8 cellular contexts compared by ENCODE assay signal in genomic region chr2:74379851-74380789, GRCh38. TPM values are rescaled to one million over a fixed set of nuclear protein-coding genes. Genes with fewer than 3 reads are reported as not detected.
DNase-seq lines count a peak whose midpoint lies in the region; ATAC-seq and TF ChIP-seq lines count a peak whose summit lies in the region.

Gene DCTN1, minus strand, starts transcription at chr2:74380311. Its CDS starts 274 bp downstream, at chr2:74380037.

- H3K27me3 ChIP-seq in thoracic aorta (replicated peaks; ENCODE audit: insufficient read depth): no peaks in the 10 kb centered on the region

- H3K4me1 Mint-ChIP-seq in activated T-cell treated with anti-CD3 and anti-CD28 coated beads, Interleukin-2, amount 50 U/mL, for 24 hours (ENCODE audit: low read depth): peaks cover 30% of the 10 kb centered on the region

- intact Hi-C loops in mucosa of descending colon (cut with DNase I, micrococcal nuclease): no loop called here

- H3K4me3 ChIP-seq in mucosa of descending colon: no peak within 1 kb of the TSS
- peak within 1 kb of the TSS; percentile 69 for H3K4me3 ChIP-seq in thoracic aorta

- DNase-seq in EH (ENCODE audit: low read depth) (peak; percentile 73), HT1080 (ENCODE audit: low read depth) (peak; percentile 26), fibroblast of gingiva (ENCODE audit: low read depth) (peak; percentile 56), mucosa of descending colon (peak in 1 of 3 donors; percentile 71), thoracic aorta (ENCODE audit: low spot score) (no peak), cortex of kidney (lab: John Stamatoyannopoulos, UW) (no peak)
- peak; percentile 39 for DNase-seq in activated T-cell treated with anti-CD3 and anti-CD28 coated beads, Interleukin-2, amount 50 U/mL, for 24 hours
- DNase-seq in central memory CD4-positive, alpha-beta T cell: no peak

- H3K36me3 ChIP-seq in mucosa of descending colon (ENCODE audit: low read depth): no peaks in the 10 kb centered on the region
- peaks cover 14% of the 10 kb centered on the region for H3K36me3 ChIP-seq in thoracic aorta

- peak within 1 kb of the TSS; percentile 29 for H3K4me3 Mint-ChIP-seq in activated T-cell treated with anti-CD3 and anti-CD28 coated beads, Interleukin-2, amount 50 U/mL, for 24 hours

- peaks cover 44% of the 10 kb centered on the region for H3K36me3 Mint-ChIP-seq in activated T-cell treated with anti-CD3 and anti-CD28 coated beads, Interleukin-2, amount 50 U/mL, for 24 hours (ENCODE audit: low read depth)

- peak within 1 kb of the TSS; percentile 61 for H3K27ac Mint-ChIP-seq in activated T-cell treated with anti-CD3 and anti-CD28 coated beads, Interleukin-2, amount 50 U/mL, for 24 hours

- H3K9me3 Mint-ChIP-seq in activated T-cell treated with anti-CD3 and anti-CD28 coated beads, Interleukin-2, amount 50 U/mL, for 24 hours: no peaks in the 10 kb centered on the region

- no peak within 1 kb of the TSS for H3K27ac ChIP-seq in thoracic aorta

- H3K4me1 ChIP-seq in mucosa of descending colon (ENCODE audit: low read depth): peaks cover 14% of the 10 kb centered on the region
- H3K4me1 ChIP-seq in thoracic aorta (ENCODE audit: control insufficient read depth in 1 of 2, low read depth in 2 of 2): peaks cover 18 to 53% of the 10 kb centered on the region in 2 donors

- ATAC-seq in mucosa of descending colon: peak; percentile 77
- no peak for ATAC-seq in thoracic aorta (ENCODE audit: insufficient number of reproducible peaks, low FRiP score, low read depth)

- H3K27me3 Mint-ChIP-seq in activated T-cell treated with anti-CD3 and anti-CD28 coated beads, Interleukin-2, amount 50 U/mL, for 24 hours: no peaks in the 10 kb centered on the region

- no peaks in the 10 kb centered on the region for H3K9me3 ChIP-seq in mucosa of descending colon
- no peaks in the 10 kb centered on the region for H3K9me3 ChIP-seq in thoracic aorta

- no peak for TF ChIP-seq CTCF in mucosa of descending colon (IDR thresholded peaks at IDR 0.05)
- TF ChIP-seq CTCF in thoracic aorta (IDR thresholded peaks at IDR 0.05): no peak

RNA-seq across cellular contexts. Expression of gene DCTN1, which starts in this region (rescaled TPM):
- 73.0 and 84.6 TPM in 2 replicates for total RNA-seq in HT1080 (2014; rRNA removed; shearing (Covaris generic))
- 47.5 and 54.4 TPM in 2 replicates for polyA plus RNA-seq in HT1080 (2015; cell fraction: cytosol; rRNA removed)
- 85.8 and 101 TPM in 2 replicates for polyA plus RNA-seq in HT1080 (2015; cell fraction: nucleus; rRNA removed)
- total RNA-seq in mucosa of descending colon (100 to 1,000 TPM; 114 to 159 (median 116) TPM), thoracic aorta (100 to 1,000 TPM; 123 to 332 TPM)

Comparison
In these comparisons a context has a peak if more than half of its experiments do, and no peak if none do; other contexts are left out.
1. DNase-seq: peak in EH (single experiment), HT1080 (single experiment), activated T-cell treated with anti-CD3 and anti-CD28 coated beads, Interleukin-2, amount 50 U/mL, for 24 hours (single experiment) and fibroblast of gingiva (single experiment); none in thoracic aorta (single experiment), central memory CD4-positive, alpha-beta T cell (single experiment) and cortex of kidney (single experiment).